Comparison of ENCODE assay signal across 12 cellular contexts in the genomic region with DNA sequence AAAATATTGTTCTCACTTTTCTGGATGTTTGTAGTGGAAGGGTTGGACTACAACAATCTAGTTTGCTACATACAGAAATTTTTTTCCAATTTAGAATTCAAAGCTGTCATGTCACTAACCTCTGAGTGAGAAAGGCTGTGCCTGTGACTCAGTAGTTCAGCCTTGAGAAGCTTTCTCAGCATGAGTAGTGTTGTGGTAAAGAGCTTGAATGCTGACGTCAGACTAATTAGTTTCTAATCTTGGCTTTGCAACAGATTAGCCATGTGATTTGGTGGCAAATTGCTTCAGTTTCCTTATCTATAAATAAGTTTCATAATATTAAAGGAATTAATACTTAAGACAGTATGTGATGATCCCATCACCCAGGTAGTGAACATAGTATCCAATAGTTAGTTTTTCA.
DNase-seq lines count a peak whose midpoint lies in the region; ATAC-seq, FAIRE-seq and TF ChIP-seq lines count a peak whose summit lies in the region.
"Had no signal": no experiment of that assay in that cellular context is flagged by ENCODE, and none has a peak within 500 bp of the region (broad histone marks: within the 10 kb centered on the region; RNA-seq: fewer than 3 reads in every experiment).

No MANE protein-coding gene starts in this region.

- in situ Hi-C loops in HepG2 (cut with HindIII; ENCODE audit: extremely low pct_ligation_motif_present, low pct_unique_long_range_greater_than_20kb) = no loop called here

- peaks cover 19% of the 10 kb centered on the region for H3K4me1 Mint-ChIP-seq in astrocyte (ENCODE audit: low read depth, unreplicated experiment)
- peaks cover 6% of the 10 kb centered on the region for H3K4me1 Mint-ChIP-seq in stimulated activated naive CD8-positive, alpha-beta T cell treated with anti-CD3 and anti-CD28 coated beads, Interleukin-15, Interleukin-2, amounts not matched to agents 100 ng/mL and 50 ng/mL, for 24 hours (ENCODE audit: low read depth)

- H3K4me2 ChIP-seq in HepG2 (ENCODE audit: low read depth, low read length) = no peak overlapping the region
- peak overlapping the region; percentile 26 for H3K4me2 ChIP-seq in astrocyte (ENCODE audit: low read length)

- no peaks in the 10 kb centered on the region for H3K9me3 Mint-ChIP-seq in astrocyte (ENCODE audit: unreplicated experiment)
- no peaks in the 10 kb centered on the region for H3K9me3 Mint-ChIP-seq in stimulated activated naive CD8-positive, alpha-beta T cell treated with anti-CD3 and anti-CD28 coated beads, Interleukin-15, Interleukin-2, amounts not matched to agents 100 ng/mL and 50 ng/mL, for 24 hours

- no TSS peak for BruUV-seq in HepG2 (replicated peaks; lab: Mats Ljungman, UMichigan)

- H3K27ac Mint-ChIP-seq in astrocyte (ENCODE audit: unreplicated experiment) = peak overlapping the region; percentile 6
- peak overlapping the region; percentile 14 for H3K27ac Mint-ChIP-seq in stimulated activated naive CD8-positive, alpha-beta T cell treated with anti-CD3 and anti-CD28 coated beads, Interleukin-15, Interleukin-2, amounts not matched to agents 100 ng/mL and 50 ng/mL, for 24 hours

- DNase-seq in HepG2 (ENCODE audit: low spot score) = no peak
- no peak for DNase-seq in right lobe of liver
- DNase-seq in astrocyte (ENCODE audit: low read depth) = peak; percentile 90
- no peak for DNase-seq in NCI-H2196 treated with DMSO at 0.1 percent for 48 hours (lab: John Stamatoyannopoulos, UW; ENCODE audit: unreplicated experiment)
- no peak for DNase-seq in nucleus accumbens (lab: John Stamatoyannopoulos, UW)
- no peak for DNase-seq in 8988T
- DNase-seq: NCI-H1105, ovary had no signal

- TF ChIP-seq POLR2A in HepG2 (IDR thresholded peaks at IDR 0.05; ENCODE audit: insufficient read depth in 1 of 2, low read depth in 2 of 2, low read length in 2 of 2) (no peak), right lobe of liver (IDR thresholded peaks at IDR 0.05) (no peak)

- no peak for TF ChIP-seq RAD21 in HepG2 (CRISPR knock-in tag; IDR thresholded peaks at IDR 0.05)

- no peaks in the 10 kb centered on the region for H3K27me3 ChIP-seq in HepG2 (ENCODE audit: control insufficient read depth in 1 of 2, insufficient read depth in 2 of 2, low read length in 2 of 2)
- H3K27me3 ChIP-seq in right lobe of liver = no peaks in the 10 kb centered on the region
- no peaks in the 10 kb centered on the region for H3K27me3 ChIP-seq in astrocyte (ENCODE audit: insufficient read depth, low read length)
- H3K27me3 ChIP-seq: ovary had no signal

- H3K4me3 Mint-ChIP-seq in astrocyte (ENCODE audit: unreplicated experiment) = no peak overlapping the region
- no peak overlapping the region for H3K4me3 Mint-ChIP-seq in stimulated activated naive CD8-positive, alpha-beta T cell treated with anti-CD3 and anti-CD28 coated beads, Interleukin-15, Interleukin-2, amounts not matched to agents 100 ng/mL and 50 ng/mL, for 24 hours

- no peaks in the 10 kb centered on the region for H3K27me3 Mint-ChIP-seq in astrocyte (ENCODE audit: low read depth, unreplicated experiment)
- no peaks in the 10 kb centered on the region for H3K27me3 Mint-ChIP-seq in stimulated activated naive CD8-positive, alpha-beta T cell treated with anti-CD3 and anti-CD28 coated beads, Interleukin-15, Interleukin-2, amounts not matched to agents 100 ng/mL and 50 ng/mL, for 24 hours

- H3K9me3 ChIP-seq in HepG2 (ENCODE audit: low read length) (no peaks in the 10 kb centered on the region), right lobe of liver (no peaks in the 10 kb centered on the region), astrocyte (ENCODE audit: insufficient read depth, low read depth, low read length) (no peaks in the 10 kb centered on the region)
- H3K9me3 ChIP-seq: ovary had no signal

- H4K20me1 ChIP-seq in HepG2 (ENCODE audit: insufficient read depth, low read length) = no peaks in the 10 kb centered on the region
- no peaks in the 10 kb centered on the region for H4K20me1 ChIP-seq in astrocyte (ENCODE audit: insufficient read depth, low read length)

- H3K4me1 ChIP-seq in HepG2 (ENCODE audit: insufficient read depth, low read length) (no peaks in the 10 kb centered on the region), right lobe of liver (no peaks in the 10 kb centered on the region), astrocyte (ENCODE audit: insufficient read depth, low read length) (peaks cover 22% of the 10 kb centered on the region)

- CTCF ChIA-PET in HepG2 (lab: Yijun Ruan, JAX; ENCODE audit: low intra/inter-chr PET ratio, low total read pairs) = no interaction called here

- 0% methylated on average over 1 of the region's 1 CpG for WGBS in HepG2 (ENCODE audit: low lambda C conversion rate)
- WGBS in right lobe of liver (ENCODE audit: insufficient coverage, low coverage, low lambda C conversion rate, missing lambda C conversion rate) = 19% methylated on average over 1 of the region's 1 CpG

- no peaks in the 10 kb centered on the region for H3K79me2 ChIP-seq in HepG2 (ENCODE audit: insufficient read depth, low read length)
- H3K79me2 ChIP-seq in astrocyte (ENCODE audit: insufficient read depth, low read length) = no peaks in the 10 kb centered on the region

- no peak for TF ChIP-seq CTCF in HepG2 (CRISPR knock-in tag; IDR thresholded peaks at IDR 0.05)
- no peak for TF ChIP-seq CTCF in right lobe of liver (IDR thresholded peaks at IDR 0.05)
- TF ChIP-seq CTCF in astrocyte (IDR thresholded peaks at IDR 0.05; ENCODE audit: insufficient read depth, low read depth, low read length) = no peak

- H3K9ac ChIP-seq in HepG2 (ENCODE audit: insufficient read depth, low read depth, low read length) (no peak overlapping the region), astrocyte (ENCODE audit: low read length) (peak overlapping the region; percentile 49)

- no peaks in the 10 kb centered on the region for H3K36me3 Mint-ChIP-seq in astrocyte (ENCODE audit: low read depth, unreplicated experiment)
- no peaks in the 10 kb centered on the region for H3K36me3 Mint-ChIP-seq in stimulated activated naive CD8-positive, alpha-beta T cell treated with anti-CD3 and anti-CD28 coated beads, Interleukin-15, Interleukin-2, amounts not matched to agents 100 ng/mL and 50 ng/mL, for 24 hours (ENCODE audit: low read depth)

- no peaks in the 10 kb centered on the region for H3K36me3 ChIP-seq in HepG2 (replicated peaks in 1 of 2; ENCODE audit: control insufficient read depth in 1 of 2, insufficient read depth in 2 of 2, low read length in 2 of 2)
- no peaks in the 10 kb centered on the region for H3K36me3 ChIP-seq in right lobe of liver
- H3K36me3 ChIP-seq in astrocyte (ENCODE audit: insufficient read depth, low read length) = no peaks in the 10 kb centered on the region
- H3K36me3 ChIP-seq: ovary had no signal

- intact Hi-C loops in HepG2 (cut with micrococcal nuclease; ENCODE audit: unreplicated experiment) = no loop called here
- intact Hi-C loops in right lobe of liver (cut with DNase I) = no loop called here

- ATAC-seq in HepG2 (no peak), right lobe of liver (no peak), HG02973 (IDR thresholded peaks at IDR 0.05; ENCODE audit: unreplicated experiment) (peak; percentile 40)

- H3K27ac ChIP-seq in HepG2 (ENCODE audit: extremely low read length, insufficient read depth, low read length) = no peak overlapping the region
- H3K27ac ChIP-seq in right lobe of liver = no peak overlapping the region
- H3K27ac ChIP-seq in astrocyte (ENCODE audit: low read depth, low read length) = peak overlapping the region; percentile 74
- H3K27ac ChIP-seq: C4-2B, ovary had no signal

- FAIRE-seq in HepG2 (lab: Jason Lieb, UNC) = no peak
- no peak for FAIRE-seq in astrocyte (lab: Jason Lieb, UNC)
- FAIRE-seq: islet of Langerhans had no signal

- H2AFZ ChIP-seq in HepG2 (ENCODE audit: low read length) (no peak overlapping the region), astrocyte (ENCODE audit: low read depth, low read length) (no peak overlapping the region)

- no peak for TF ChIP-seq EP300 in HepG2 (IDR thresholded peaks at IDR 0.05; ENCODE audit: low read depth in 2 of 2, low read length in 2 of 2)
- no peak for TF ChIP-seq EP300 in HepG2 (CRISPR knock-in tag; IDR thresholded peaks at IDR 0.05; ENCODE audit: borderline replicate concordance)

- POLR2A ChIA-PET in HepG2 (lab: Yijun Ruan, JAX) = no interaction called here

- H3K4me3 ChIP-seq in HepG2 (replicated peaks in 1 of 3; ENCODE audit: insufficient read depth in 1 of 3, low read depth in 2 of 3, low read length in 3 of 3) = no peak overlapping the region
- no peak overlapping the region for H3K4me3 ChIP-seq in right lobe of liver
- H3K4me3 ChIP-seq in astrocyte (ENCODE audit: insufficient read depth, low read depth, low read length) = no peak overlapping the region
- H3K4me3 ChIP-seq: ovary had no signal

TF ChIP-seq in HepG2, 621 proteins besides CTCF, POLR2A, EP300 and RAD21:
- no peak for TF ChIP-seq PHF8 (CRISPR knock-in tag; IDR thresholded peaks at IDR 0.05)
- peak; percentile 78 for TF ChIP-seq CREB1 (IDR thresholded peaks at IDR 0.05)
- no peak for TF ChIP-seq CREB1 (CRISPR knock-in tag; IDR thresholded peaks at IDR 0.05)
- TF ChIP-seq, protein P1, sequence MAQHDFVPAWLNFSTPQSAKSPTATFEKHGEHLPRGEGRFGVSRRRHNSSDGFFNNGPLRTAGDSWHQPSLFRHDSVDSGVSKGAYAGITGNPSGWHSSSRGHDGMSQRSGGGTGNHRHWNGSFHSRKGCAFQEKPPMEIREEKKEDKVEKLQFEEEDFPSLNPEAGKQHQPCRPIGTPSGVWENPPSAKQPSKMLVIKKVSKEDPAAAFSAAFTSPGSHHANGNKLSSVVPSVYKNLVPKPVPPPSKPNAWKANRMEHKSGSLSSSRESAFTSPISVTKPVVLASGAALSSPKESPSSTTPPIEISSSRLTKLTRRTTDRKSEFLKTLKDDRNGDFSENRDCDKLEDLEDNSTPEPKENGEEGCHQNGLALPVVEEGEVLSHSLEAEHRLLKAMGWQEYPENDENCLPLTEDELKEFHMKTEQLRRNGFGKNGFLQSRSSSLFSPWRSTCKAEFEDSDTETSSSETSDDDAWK (CRISPR knock-in tag; IDR thresholded peaks at IDR 0.05) = no peak
- 0 out of 2 replicates have a peak, but pooled peaks have one; percentile 4 for TF ChIP-seq MAFF (IDR thresholded peaks at IDR 0.05; ENCODE audit: low read depth, low read length)
- 0 out of 4 replicates have a peak, but pooled peaks of 1 of the 2 experiments have one; percentile 29 for TF ChIP-seq MAFK (conservative IDR thresholded peaks at IDR 0.05 in 1 of 2, IDR thresholded peaks at IDR 0.05 in 1 of 2; ENCODE audit: low read length in 2 of 2)
